ENCODE assay signal across 26 cellular contexts in the genomic region with DNA sequence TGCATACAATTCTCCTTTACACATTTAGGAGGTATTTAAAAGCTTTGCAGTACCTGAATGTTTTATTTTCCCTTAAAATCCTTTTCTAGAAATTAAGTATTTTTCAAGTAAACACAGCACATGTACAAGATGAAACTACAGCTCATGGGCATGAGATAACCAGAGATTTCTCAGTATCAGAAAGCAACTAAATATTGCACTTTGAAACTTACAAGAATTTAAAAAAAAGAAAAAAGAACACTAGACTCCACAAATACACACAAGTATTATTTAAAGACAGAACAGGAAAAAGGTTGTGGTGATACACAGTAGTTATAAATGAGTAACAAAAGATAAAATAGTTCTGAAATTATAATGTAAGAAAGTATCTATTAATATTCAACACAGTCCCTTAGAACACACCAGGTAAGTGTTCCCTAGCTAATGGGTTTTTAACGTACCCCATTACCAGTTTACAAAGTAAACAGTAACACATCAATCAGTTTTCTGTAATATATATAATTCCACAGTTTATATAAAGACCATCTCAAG.
"Had no signal": no experiment of that assay in that cellular context is flagged by ENCODE, and none has a peak within 500 bp of the region (broad histone marks: within the 10 kb centered on the region; RNA-seq: fewer than 3 reads in every experiment).

No MANE protein-coding gene starts in this region.

- H3K4me1 ChIP-seq: gastrocnemius medialis, psoas muscle had no signal

- H3K9me3 Mint-ChIP-seq: activated B cell treated with CpG ODN at 0.5 μM for 24 hours, nephron had no signal

- H3K27me3 ChIP-seq: brain microvascular endothelial cell, dorsolateral prefrontal cortex, gastrocnemius medialis, ovary, tibial nerve had no signal

- ATAC-seq: gastrocnemius medialis, left cardiac atrium, left ventricle myocardium superior, mucosa of descending colon, psoas muscle had no signal

- H3K27me3 Mint-ChIP-seq: activated B cell treated with CpG ODN at 0.5 μM for 24 hours had no signal

- FAIRE-seq: keratinocyte had no signal

- H3K36me3 ChIP-seq: ovary had no signal

- H3K4me3 ChIP-seq: coronary artery, dorsolateral prefrontal cortex, gastrocnemius medialis, mucosa of descending colon, ovary, psoas muscle, tibial nerve had no signal

- H3K27ac Mint-ChIP-seq: activated B cell treated with CpG ODN at 0.5 μM for 24 hours, nephron had no signal

- H3K9me3 ChIP-seq: gastrocnemius medialis, mucosa of descending colon, ovary, psoas muscle, tibial nerve had no signal

- H3K4me3 Mint-ChIP-seq: activated B cell treated with CpG ODN at 0.5 μM for 24 hours, nephron had no signal

- H3K4me1 Mint-ChIP-seq: activated B cell treated with CpG ODN at 0.5 μM for 24 hours, nephron had no signal

- DNase-seq: activated B cell treated with CpG ODN at 0.5 μM for 24 hours; activated CD4-positive, alpha-beta T cell treated with anti-CD3 and anti-CD28 coated beads for 4 hours; activated CD4-positive, alpha-beta T cell treated with anti-CD3 and anti-CD28 coated beads, Interleukin-2, amount 50 U/mL, for 4 hours; activated CD8-positive, alpha-beta memory T cell treated with anti-CD3 and anti-CD28 coated beads for 24 hours; activated gamma-delta T cell treated with Interleukin-2 at 50 U/mL for 16 hours; activated naive CD4-positive, alpha-beta T cell treated with anti-CD3 and anti-CD28 coated beads, Interleukin-2, amount 50 U/mL, for 16 hours; activated T-cell treated with anti-CD3 and anti-CD28 coated beads, Interleukin-2, amount 50 U/mL, for 1 hour; amniotic stem cell; brain microvascular endothelial cell; dorsolateral prefrontal cortex; effector memory CD4-positive, alpha-beta T cell; erythroblast; gastrocnemius medialis; glutamatergic neuron; left cardiac atrium; left ventricle myocardium superior; mucosa of descending colon; ovary; psoas muscle; stimulated activated CD4-positive, alpha-beta T cell treated with anti-CD3 and anti-CD28 coated beads, Interleukin-15, amount 100 ng/mL, for 24 hours; stimulated activated CD4-positive, alpha-beta T cell treated with anti-CD3 and anti-CD28 coated beads, Interleukin-2, amount 100 ng/mL, for 24 hours; stimulated activated naive CD4-positive, alpha-beta T cell treated with Interleukin-2 at 50 U/mL for 16 hours had no signal

- H3K27ac ChIP-seq: brain microvascular endothelial cell, coronary artery, dorsolateral prefrontal cortex, gastrocnemius medialis, ovary, psoas muscle, tibial nerve had no signal
